12 cellular contexts compared by ENCODE assay signal in the genomic region with DNA sequence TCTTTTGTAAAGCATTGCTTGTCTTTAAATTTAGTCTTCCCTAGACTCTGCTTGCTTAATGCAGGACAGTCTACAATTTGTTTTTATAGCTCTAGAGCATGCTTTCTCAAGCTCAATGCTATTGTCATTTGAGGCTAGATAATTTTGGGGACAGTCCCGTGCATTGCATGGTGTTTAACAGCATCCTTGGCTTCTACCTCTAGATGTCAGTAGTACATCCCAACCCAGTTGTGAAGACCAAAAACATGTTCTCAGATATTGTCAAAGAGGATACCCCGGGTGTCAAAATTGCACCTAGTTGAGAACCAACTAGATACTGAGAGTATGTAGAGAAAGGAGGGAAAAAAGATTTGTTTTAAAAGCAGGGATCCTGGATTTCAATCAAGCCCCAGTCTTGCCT.
A peak's percentile ranks its signal among the peaks of the same experiment; 100 is the strongest.
DNase-seq lines count a peak whose midpoint lies in the region; ATAC-seq and TF ChIP-seq lines count a peak whose summit lies in the region.
"Had no signal": no experiment of that assay in that cellular context is flagged by ENCODE, and none has a peak within 500 bp of the region (broad histone marks: within the 10 kb centered on the region; RNA-seq: fewer than 3 reads in every experiment).

No MANE protein-coding gene starts in this region.

- peak; percentile 56 for ATAC-seq in GM18498 (IDR thresholded peaks at IDR 0.05; ENCODE audit: unreplicated experiment)
- ATAC-seq in HG03442 (IDR thresholded peaks at IDR 0.05; ENCODE audit: unreplicated experiment): peak; percentile 63
- no peak for ATAC-seq in omental fat pad (ENCODE audit: low FRiP score)

- H3K4me1 Mint-ChIP-seq in progenitor cell of endocrine pancreas (ENCODE audit: low read depth): peaks cover 2% of the 10 kb centered on the region
- no peaks in the 10 kb centered on the region for H3K4me1 Mint-ChIP-seq in osteocyte (ENCODE audit: unreplicated experiment)
- H3K4me1 Mint-ChIP-seq: activated naive CD4-positive, alpha-beta T cell treated with anti-CD3 and anti-CD28 coated beads, Interleukin-2, amount 50 U/mL, for 24 hours; nephron had no signal

- DNase-seq in astrocyte of the spinal cord (ENCODE audit: low read depth, low spot score) (no peak), progenitor cell of endocrine pancreas (ENCODE audit: low spot score, unreplicated experiment) (no peak), omental fat pad (ENCODE audit: low spot score) (no peak), A172 (ENCODE audit: low spot score) (no peak), COLO829 (ENCODE audit: low spot score) (no peak), osteocyte (ENCODE audit: extremely low spot score, unreplicated experiment) (no peak)
- DNase-seq: NCI-H1930, T-helper 2 cell had no signal

- no peaks in the 10 kb centered on the region for H3K27me3 Mint-ChIP-seq in progenitor cell of endocrine pancreas
- H3K27me3 Mint-ChIP-seq in osteocyte (ENCODE audit: unreplicated experiment): no peaks in the 10 kb centered on the region

- H3K36me3 Mint-ChIP-seq in progenitor cell of endocrine pancreas (ENCODE audit: insufficient read depth) (no peaks in the 10 kb centered on the region), osteocyte (ENCODE audit: unreplicated experiment) (no peaks in the 10 kb centered on the region)
- H3K36me3 Mint-ChIP-seq: activated naive CD4-positive, alpha-beta T cell treated with anti-CD3 and anti-CD28 coated beads, Interleukin-2, amount 50 U/mL, for 24 hours had no signal

- no peak overlapping the region for H3K4me3 ChIP-seq in astrocyte of the spinal cord (ENCODE audit: low read depth, low read length)

- TF ChIP-seq CTCF in astrocyte of the spinal cord (IDR thresholded peaks at IDR 0.05; ENCODE audit: low read depth, low read length) (peak; percentile 17), progenitor cell of endocrine pancreas (IDR thresholded peaks at IDR 0.05; ENCODE audit: unreplicated experiment) (peak; percentile 11), omental fat pad (IDR thresholded peaks at IDR 0.05) (no peak), osteocyte (IDR thresholded peaks at IDR 0.05) (no peak)

- H3K4me3 Mint-ChIP-seq in progenitor cell of endocrine pancreas (ENCODE audit: low read depth) (no peak overlapping the region), osteocyte (ENCODE audit: unreplicated experiment) (no peak overlapping the region)
- H3K4me3 Mint-ChIP-seq: activated naive CD4-positive, alpha-beta T cell treated with anti-CD3 and anti-CD28 coated beads, Interleukin-2, amount 50 U/mL, for 24 hours; nephron had no signal

- H3K9me3 Mint-ChIP-seq in progenitor cell of endocrine pancreas (ENCODE audit: low read depth): no peaks in the 10 kb centered on the region
- H3K9me3 Mint-ChIP-seq in osteocyte (ENCODE audit: unreplicated experiment): peaks cover 5% of the 10 kb centered on the region
- H3K9me3 Mint-ChIP-seq: nephron had no signal

- in situ Hi-C loops in astrocyte of the spinal cord (cut with HindIII; ENCODE audit: low sequenced_read_pairs): no loop called here

- H3K27ac Mint-ChIP-seq in progenitor cell of endocrine pancreas (no peak overlapping the region), osteocyte (ENCODE audit: unreplicated experiment) (no peak overlapping the region)
- H3K27ac Mint-ChIP-seq: activated naive CD4-positive, alpha-beta T cell treated with anti-CD3 and anti-CD28 coated beads, Interleukin-2, amount 50 U/mL, for 24 hours; nephron had no signal

Comparison
In these comparisons a context has a peak if more than half of its experiments do, and no peak if none do; other contexts are left out.
1. CTCF ChIP-seq: peak in astrocyte of the spinal cord (single experiment) and progenitor cell of endocrine pancreas (single experiment); none in omental fat pad (0 of 3) and osteocyte (single experiment).